7 cellular contexts compared by ENCODE assay signal in genomic region chr17:45147581-45148182, GRCh38. TPM values are rescaled to one million over a fixed set of nuclear protein-coding genes. Genes with fewer than 3 reads are reported as not detected.
DNase-seq lines count a peak whose midpoint lies in the region; ATAC-seq and FAIRE-seq lines count a peak whose summit lies in the region.

No MANE protein-coding gene starts in this region.

- 0% methylated on average over 38 of the region's 38 CpGs for WGBS in adipose tissue, 3 donors

- H3K27ac ChIP-seq in adipose tissue (ENCODE audit: low read depth, low read length): peak overlapping the region; percentile 80

- DNase-seq in NCI-H1417 treated with DMSO at 0.1 percent for 48 hours (lab: John Stamatoyannopoulos, UW) (peak; percentile 90), SW 1271 (lab: John Stamatoyannopoulos, UW) (peak; percentile 94 to 97), left cardiac atrium (peak; percentile 85), posterior vena cava (ENCODE audit: low spot score) (peak; percentile 95), urothelium cell line (ENCODE audit: low spot score) (peak; percentile 72)

- no peak for FAIRE-seq in urothelium cell line (lab: Jason Lieb, UNC)

- intact Hi-C loops in left cardiac atrium (cut with DNase I) (no loop called here), posterior vena cava (cut with DNase I) (loop anchor here in 1 of 2 donors (5.0 kb wide), 1 partner anchor 170 kb away; the partner anchor contains the start of gene MAP3K14)

- ATAC-seq in GM18517 (IDR thresholded peaks at IDR 0.05; ENCODE audit: unreplicated experiment) (peak; percentile 31), left cardiac atrium (peak; percentile 21 to 29)

RNA-seq across cellular contexts. Expression of gene HEXIM1, which starts 0.6 kb away (rescaled TPM):
- 10 to 100 TPM in 2 of 3 donors, 1 to 10 TPM in 1; 5.4 to 24.9 (median 13.4) TPM for polyA plus RNA-seq in adipose tissue
- total RNA-seq in left cardiac atrium (10 to 100 TPM; 27.8 to 31.7 TPM), posterior vena cava (10 to 100 TPM; 40.6 to 46.9 TPM)

RNA-seq across cellular contexts. Expression of gene ACBD4, which starts 12.2 kb away (rescaled TPM):
- polyA plus RNA-seq in adipose tissue: 10 to 100 TPM; 11.2 to 17.4 (median 15.6) TPM
- total RNA-seq in left cardiac atrium (1 to 10 TPM; 8.4 to 8.7 TPM), posterior vena cava (10 to 100 TPM; 10.8 to 12.9 TPM)

RNA-seq across cellular contexts. Expression of gene HEXIM2, which starts 14.0 kb away (rescaled TPM):
- polyA plus RNA-seq in adipose tissue: 1 to 10 TPM; 5.4 to 8.0 (median 7.8) TPM
- total RNA-seq in left cardiac atrium: 1 to 10 TPM; 4.2 to 4.4 TPM
- total RNA-seq in posterior vena cava: 1 to 10 TPM; 1.6 to 3.0 TPM

RNA-seq across cellular contexts. Expression of gene PLCD3, which starts 15.4 kb away (rescaled TPM):
- polyA plus RNA-seq in adipose tissue: 10 to 100 TPM in 2 of 3 donors, 1 to 10 TPM in 1; 6.9 to 49.7 (median 42.4) TPM
- total RNA-seq in left cardiac atrium (100 to 1,000 TPM in 1 of 2 donors, 10 to 100 TPM in 1; 92.1 to 132 TPM), posterior vena cava (10 to 100 TPM; 69.3 to 74.2 TPM)

Comparison
In these comparisons a context has a peak if more than half of its experiments do, and no peak if none do; other contexts are left out.
1. Peak in every context shown above with its lines: DNase-seq, ATAC-seq and H3K27ac ChIP-seq.